Comparison of ENCODE assay signal across 18 cellular contexts in the genomic region with DNA sequence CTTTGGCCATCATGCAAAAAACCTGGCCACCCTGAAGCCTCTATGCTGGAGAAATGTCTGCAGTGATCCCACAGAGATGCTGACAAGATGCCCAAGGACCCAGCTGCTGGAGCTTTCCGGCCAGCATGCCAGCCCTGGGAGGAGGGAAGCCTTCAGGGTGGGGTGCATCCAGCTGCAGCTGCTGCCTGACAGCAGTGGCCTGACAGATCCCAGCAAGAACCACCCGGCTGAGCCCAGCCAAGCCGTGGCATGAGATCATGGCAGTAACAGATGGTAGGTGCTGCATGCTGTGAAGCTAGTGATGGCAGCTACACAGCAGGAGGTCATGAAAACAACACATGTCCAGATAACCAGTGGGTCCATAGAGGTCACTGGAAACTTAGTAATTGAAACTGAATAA. TPM values are rescaled to one million over a fixed set of nuclear protein-coding genes. Genes with fewer than 3 reads are reported as not detected.
"Had no signal": no experiment of that assay in that cellular context is flagged by ENCODE, and none has a peak within 500 bp of the region (broad histone marks: within the 10 kb centered on the region; RNA-seq: fewer than 3 reads in every experiment).

No MANE protein-coding gene starts in this region.

- H3K27me3 Mint-ChIP-seq: activated CD4-positive, alpha-beta memory T cell treated with anti-CD3 and anti-CD28 coated beads, Interleukin-2, amount 10 ng/mL, durations not matched to agents 7 days and 5 days; activated CD4-positive, alpha-beta T cell treated with anti-CD3 and anti-CD28 coated beads for 36 hours; activated T-cell treated with anti-CD3 and anti-CD28 coated beads, Interleukin-2, amount 50 U/mL, for 24 hours; T-cell had no signal

- H3K27me3 ChIP-seq: cardiac muscle cell, gastroesophageal sphincter, hepatocyte, ovary, upper lobe of right lung had no signal

- H3K27ac ChIP-seq: cardiac muscle cell, gastroesophageal sphincter, hepatocyte, ovary, thoracic aorta, upper lobe of right lung, VCaP had no signal

- H3K9me3 ChIP-seq: gastroesophageal sphincter, ovary, thoracic aorta, upper lobe of right lung had no signal

- DNase-seq: activated CD4-positive, alpha-beta memory T cell treated with anti-CD3 and anti-CD28 coated beads, Interleukin-2, amount 10 ng/mL, durations not matched to agents 7 days and 5 days; activated CD4-positive, alpha-beta T cell treated with anti-CD3 and anti-CD28 coated beads for 36 hours; activated effector memory CD4-positive, alpha-beta T cell treated with Interleukin-2 at 50 U/mL for 16 hours; activated naive CD4-positive, alpha-beta T cell treated with anti-CD3 and anti-CD28 coated beads, Interleukin-2, amount 50 U/mL, for 16 hours; activated T-cell treated with anti-CD3 and anti-CD28 coated beads, Interleukin-2, amount 50 U/mL, for 24 hours; erythroblast; nephron progenitor cell; ovary; stimulated activated CD4-positive, alpha-beta T cell treated with anti-CD3 and anti-CD28 coated beads, Interleukin-1b, Interleukin-23, amount 100 ng/mL, for 48 hours; T-cell; upper lobe of right lung had no signal

- FAIRE-seq: colon had no signal

- H3K9me3 Mint-ChIP-seq: activated CD4-positive, alpha-beta memory T cell treated with anti-CD3 and anti-CD28 coated beads, Interleukin-2, amount 10 ng/mL, durations not matched to agents 7 days and 5 days; activated T-cell treated with anti-CD3 and anti-CD28 coated beads, Interleukin-2, amount 50 U/mL, for 24 hours; T-cell had no signal

- H3K27ac Mint-ChIP-seq: activated CD4-positive, alpha-beta memory T cell treated with anti-CD3 and anti-CD28 coated beads, Interleukin-2, amount 10 ng/mL, durations not matched to agents 7 days and 5 days; activated CD4-positive, alpha-beta T cell treated with anti-CD3 and anti-CD28 coated beads for 36 hours; activated T-cell treated with anti-CD3 and anti-CD28 coated beads, Interleukin-2, amount 50 U/mL, for 24 hours; nephron progenitor cell; T-cell had no signal

- H3K4me1 ChIP-seq: gastroesophageal sphincter, upper lobe of right lung had no signal

- H3K4me3 ChIP-seq: cardiac muscle cell, gastroesophageal sphincter, hepatocyte, ovary, thoracic aorta, upper lobe of right lung had no signal

- H3K36me3 Mint-ChIP-seq: T-cell had no signal

- H3K4me1 Mint-ChIP-seq: nephron progenitor cell, T-cell had no signal

- ATAC-seq: activated CD4-positive, alpha-beta T cell treated with anti-CD3 and anti-CD28 coated beads for 36 hours; gastroesophageal sphincter; sciatic nerve; T-cell; upper lobe of right lung had no signal

- H3K4me3 Mint-ChIP-seq: activated CD4-positive, alpha-beta memory T cell treated with anti-CD3 and anti-CD28 coated beads, Interleukin-2, amount 10 ng/mL, durations not matched to agents 7 days and 5 days; activated CD4-positive, alpha-beta T cell treated with anti-CD3 and anti-CD28 coated beads for 36 hours; activated T-cell treated with anti-CD3 and anti-CD28 coated beads, Interleukin-2, amount 50 U/mL, for 24 hours; nephron progenitor cell; T-cell had no signal

- H3K36me3 ChIP-seq: cardiac muscle cell, ovary, thoracic aorta, upper lobe of right lung had no signal

RNA-seq across cellular contexts. Expression of a gene that starts 21.2 kb away (rescaled TPM):
- total RNA-seq: activated CD4-positive, alpha-beta memory T cell treated with anti-CD3 and anti-CD28 coated beads, Interleukin-2, amount 10 ng/mL, durations not matched to agents 7 days and 5 days had no signal
